Comparison of ENCODE assay signal across 27 cellular contexts in genomic region chr17:39715375-39716072, GRCh38. TPM values are rescaled to one million over a fixed set of nuclear protein-coding genes. Genes with fewer than 3 reads are reported as not detected.
DNase-seq lines count a peak whose midpoint lies in the region; ATAC-seq, FAIRE-seq and TF ChIP-seq lines count a peak whose summit lies in the region.
"Had no signal": no experiment of that assay in that cellular context is flagged by ENCODE, and none has a peak within 500 bp of the region (broad histone marks: within the 10 kb centered on the region; RNA-seq: fewer than 3 reads in every experiment).

No MANE protein-coding gene starts in this region.

- H3K27ac Mint-ChIP-seq in neural progenitor cell = no peak overlapping the region
- H3K27ac Mint-ChIP-seq: activated CD4-positive, alpha-beta T cell treated with anti-CD3 and anti-CD28 coated beads, Interleukin-2, amount 10 ng/mL, durations not matched to agents 7 days and 5 days; activated T-helper 1 cell treated with anti-CD3 and anti-CD28 coated beads, Interleukin-12 subunit alpha, Interleukin-12 subunit beta, Interleukin-2, Interleukin-4 antibody, amounts not matched to agents 30 ng/mL and 10 ng/mL and 1 ng/mL, durations not matched to agents 14 hours and 24 hours and 36 hours; dendritic cell treated with granulocyte-macrophage colony-stimulating factor and Interleukin-4, amounts not matched to agents 40 ng/mL and 50 ng/mL, for 4 days had no signal

- H3K4me1 ChIP-seq in A549 = no peaks in the 10 kb centered on the region
- H3K4me1 ChIP-seq in colonic mucosa = peaks cover 8% of the 10 kb centered on the region
- H3K4me1 ChIP-seq in neural progenitor cell = no peaks in the 10 kb centered on the region
- H3K4me1 ChIP-seq: BE2C, Caco-2, uterus had no signal

- no peaks in the 10 kb centered on the region for H3K4me1 Mint-ChIP-seq in neural progenitor cell
- H3K4me1 Mint-ChIP-seq: activated CD4-positive, alpha-beta T cell treated with anti-CD3 and anti-CD28 coated beads, Interleukin-2, amount 10 ng/mL, durations not matched to agents 7 days and 5 days had no signal

- no peaks in the 10 kb centered on the region for H3K27me3 ChIP-seq in colonic mucosa
- H3K27me3 ChIP-seq in neural progenitor cell = no peaks in the 10 kb centered on the region
- H3K27me3 ChIP-seq: uterus had no signal

- peak; percentile 13 to 16; a peak in 2 of 6 replicates for ATAC-seq in A549
- ATAC-seq in GM21717 (IDR thresholded peaks at IDR 0.05; ENCODE audit: unreplicated experiment) = no peak

- H3K27ac ChIP-seq in A549 (no peak overlapping the region), colonic mucosa (peak overlapping the region; percentile 86), neural progenitor cell (no peak overlapping the region)
- H3K27ac ChIP-seq: uterus, WERI-Rb-1 had no signal

- H3K36me3 ChIP-seq in colonic mucosa (no peaks in the 10 kb centered on the region), neural progenitor cell (no peaks in the 10 kb centered on the region)
- H3K36me3 ChIP-seq: BE2C, uterus, WERI-Rb-1 had no signal

- TF ChIP-seq CTCF in A549 (IDR thresholded peaks at IDR 0.05) (no peak), colonic mucosa (IDR thresholded peaks at IDR 0.05) (no peak), neural progenitor cell (IDR thresholded peaks at IDR 0.05) (no peak)

- no peak overlapping the region for H2AFZ ChIP-seq in neural progenitor cell (replicated peaks)

- TF ChIP-seq POLR2A in A549 (IDR thresholded peaks at IDR 0.05; ENCODE audit: low read length) = no peak

- no peak for FAIRE-seq in A549 (lab: Jason Lieb, UNC)
- FAIRE-seq: endometrium, kidney, small intestine had no signal

- peaks cover 6% of the 10 kb centered on the region for H4K20me1 ChIP-seq in neural progenitor cell (ENCODE audit: low read depth)

- H3K9me3 Mint-ChIP-seq in neural progenitor cell = no peaks in the 10 kb centered on the region
- H3K9me3 Mint-ChIP-seq: activated CD4-positive, alpha-beta T cell treated with anti-CD3 and anti-CD28 coated beads, Interleukin-2, amount 10 ng/mL, durations not matched to agents 7 days and 5 days; activated T-helper 1 cell treated with anti-CD3 and anti-CD28 coated beads, Interleukin-12 subunit alpha, Interleukin-12 subunit beta, Interleukin-2, Interleukin-4 antibody, amounts not matched to agents 30 ng/mL and 10 ng/mL and 1 ng/mL, durations not matched to agents 14 hours and 24 hours and 36 hours; dendritic cell treated with granulocyte-macrophage colony-stimulating factor and Interleukin-4, amounts not matched to agents 40 ng/mL and 50 ng/mL, for 4 days had no signal

- H3K4me3 ChIP-seq in A549 (no peak overlapping the region), colonic mucosa (no peak overlapping the region), neural progenitor cell (no peak overlapping the region)
- H3K4me3 ChIP-seq: uterus had no signal

- 92% methylated on average over 18 of the region's 18 CpGs for WGBS in A549 (ENCODE audit: missing lambda C conversion rate)

- no peak for TF ChIP-seq RAD21 in A549 (conservative IDR thresholded peaks at IDR 0.05 in 1 of 2, IDR thresholded peaks at IDR 0.05 in 1 of 2)

- intact Hi-C loops in colonic mucosa (cut with DNase I) = no loop called here

- no peaks in the 10 kb centered on the region for H3F3A ChIP-seq in neural progenitor cell (ENCODE audit: low read depth)

- H3K36me3 Mint-ChIP-seq in neural progenitor cell = peaks cover 22% of the 10 kb centered on the region

- CTCF ChIA-PET in A549 (lab: Yijun Ruan, JAX) = interaction anchor here (0.7 to 4.2 kb wide), 9 partner anchors 10 to 110 kb away, joined by 3 to 46 read pairs (median 4); partner anchors contain the start of genes ERBB2, MIEN1 and PNMT

- H3K4me2 ChIP-seq in A549 = no peak overlapping the region
- no peak overlapping the region for H3K4me2 ChIP-seq in neural progenitor cell

- H3K27me3 Mint-ChIP-seq in neural progenitor cell (ENCODE audit: insufficient read depth, low read depth) = peaks cover 3% of the 10 kb centered on the region
- H3K27me3 Mint-ChIP-seq: activated CD4-positive, alpha-beta T cell treated with anti-CD3 and anti-CD28 coated beads, Interleukin-2, amount 10 ng/mL, durations not matched to agents 7 days and 5 days; dendritic cell treated with granulocyte-macrophage colony-stimulating factor and Interleukin-4, amounts not matched to agents 40 ng/mL and 50 ng/mL, for 4 days had no signal

- peak overlapping the region; percentile 35 for H3K4me3 Mint-ChIP-seq in neural progenitor cell
- H3K4me3 Mint-ChIP-seq: activated CD4-positive, alpha-beta T cell treated with anti-CD3 and anti-CD28 coated beads, Interleukin-2, amount 10 ng/mL, durations not matched to agents 7 days and 5 days; activated T-helper 1 cell treated with anti-CD3 and anti-CD28 coated beads, Interleukin-12 subunit alpha, Interleukin-12 subunit beta, Interleukin-2, Interleukin-4 antibody, amounts not matched to agents 30 ng/mL and 10 ng/mL and 1 ng/mL, durations not matched to agents 14 hours and 24 hours and 36 hours; dendritic cell treated with granulocyte-macrophage colony-stimulating factor and Interleukin-4, amounts not matched to agents 40 ng/mL and 50 ng/mL, for 4 days had no signal

- H3K79me2 ChIP-seq in neural progenitor cell (ENCODE audit: low read depth) = no peaks in the 10 kb centered on the region

- H3K9ac ChIP-seq in colonic mucosa (ENCODE audit: low read depth in 2 of 2, low read length in 2 of 2) = peak overlapping the region; percentile 68 to 92
- no peak overlapping the region for H3K9ac ChIP-seq in neural progenitor cell

- POLR2A ChIA-PET in A549 (lab: Yijun Ruan, JAX) = no interaction called here

- DNase-seq in A549 (ENCODE audit: low read depth in 1 of 2, low spot score in 1 of 2) (no peak), colonic mucosa (no peak), neural progenitor cell (ENCODE audit: low spot score) (no peak), glomerular visceral epithelial cell (ENCODE audit: extremely low spot score) (no peak), COLO829 (ENCODE audit: low spot score) (no peak)
- DNase-seq: activated CD4-positive, alpha-beta T cell treated with anti-CD3 and anti-CD28 coated beads, Interleukin-2, amount 10 ng/mL, durations not matched to agents 7 days and 5 days; activated naive CD4-positive, alpha-beta T cell treated with anti-CD3 and anti-CD28 coated beads, Interleukin-2, amount 50 U/mL, for 16 hours; amygdala; BE2C; Caco-2; DND-41; glutamatergic neuron; GOT3; NCI-H1436; NCI-H446 treated with DMSO at 0.1 percent for 48 hours; small intestine; stimulated activated CD4-positive, alpha-beta T cell treated with anti-CD3 and anti-CD28 coated beads, Interleukin-2, amount 100 ng/mL, for 24 hours; substantia nigra; uterus; WERI-Rb-1 had no signal

- no peak for TF ChIP-seq EP300 in A549 (IDR thresholded peaks at IDR 0.05)

- H3K9me3 ChIP-seq in A549 = no peaks in the 10 kb centered on the region
- no peaks in the 10 kb centered on the region for H3K9me3 ChIP-seq in colonic mucosa
- H3K9me3 ChIP-seq in neural progenitor cell (ENCODE audit: low read depth) = no peaks in the 10 kb centered on the region
- H3K9me3 ChIP-seq: BE2C, Caco-2, uterus had no signal

TF ChIP-seq in A549, 52 proteins besides CTCF, POLR2A, EP300 and RAD21 (continues in another document):
- TF ChIP-seq NFE2L2 (conservative IDR thresholded peaks at IDR 0.05; ENCODE audit: low read length) (no peak), HOXB13 (CRISPR knock-in tag; IDR thresholded peaks at IDR 0.05; ENCODE audit: low read depth) (no peak)

RNA-seq across cellular contexts. Expression of gene MIEN1, which starts 14.8 kb away (rescaled TPM):
- 63.9 and 111 TPM in 2 replicates for polyA plus RNA-seq in A549 (2011; rRNA removed)
- 101 and 102 TPM in 2 replicates for polyA plus RNA-seq in A549 (2012; cell fraction: cytosol; rRNA removed)
- polyA plus RNA-seq in A549 (2012; cell fraction: nucleus; rRNA removed) = 36.5 and 53.9 TPM in 2 replicates
- 73.2 to 86.5 TPM (median 85.5 TPM) in 3 replicates for polyA plus RNA-seq in A549 (2017; fragmentation: RNase III; extraction: RNeasy Plus Mini Kit Qiagen cat#74134 plus additional on column Dnase treatment)
- polyA minus RNA-seq in A549 (2011; rRNA and poly(A)+ RNA removed) = 40.9 and 46.7 TPM in 2 replicates
- total RNA-seq in colonic mucosa = 100 to 1,000 TPM in 1 of 2 donors, 10 to 100 TPM in 1; 74.1 to 103 TPM
- 20.1 and 27.6 TPM in 2 replicates for total RNA-seq in neural progenitor cell (ENCODE audit: low replicate concordance)

RNA-seq across cellular contexts. Expression of gene ERBB2, which starts 15.7 kb away (rescaled TPM):
- 22.4 and 34.8 TPM in 2 replicates for polyA plus RNA-seq in A549 (2011; rRNA removed)
- polyA plus RNA-seq in A549 (2012; cell fraction: cytosol; rRNA removed) = 18.9 and 24.0 TPM in 2 replicates
- polyA plus RNA-seq in A549 (2012; cell fraction: nucleus; rRNA removed) = 55.4 and 64.4 TPM in 2 replicates
- polyA plus RNA-seq in A549 (2017; fragmentation: RNase III; extraction: RNeasy Plus Mini Kit Qiagen cat#74134 plus additional on column Dnase treatment) = 28.6 to 32.4 TPM (median 32.0 TPM) in 3 replicates
- 74.9 and 108 TPM in 2 replicates for polyA minus RNA-seq in A549 (2011; rRNA and poly(A)+ RNA removed)
- total RNA-seq in colonic mucosa = 100 to 1,000 TPM; 153 to 174 TPM
- 75.2 and 116 TPM in 2 replicates for total RNA-seq in neural progenitor cell (ENCODE audit: low replicate concordance)

RNA-seq across cellular contexts. Expression of gene GRB7, which starts 22.2 kb away (rescaled TPM):
- polyA plus RNA-seq in A549 (2011; rRNA removed) = 5.9 and 8.6 TPM in 2 replicates
- 4.5 and 5.5 TPM in 2 replicates for polyA plus RNA-seq in A549 (2012; cell fraction: cytosol; rRNA removed)
- 22.5 and 23.6 TPM in 2 replicates for polyA plus RNA-seq in A549 (2012; cell fraction: nucleus; rRNA removed)
- polyA plus RNA-seq in A549 (2017; fragmentation: RNase III; extraction: RNeasy Plus Mini Kit Qiagen cat#74134 plus additional on column Dnase treatment) = 5.0 to 10.7 TPM (median 10.1 TPM) in 3 replicates
- polyA minus RNA-seq in A549 (2011; rRNA and poly(A)+ RNA removed) = 13.1 and 15.9 TPM in 2 replicates
- 10 to 100 TPM; 22.4 to 40.9 TPM for total RNA-seq in colonic mucosa
- total RNA-seq in neural progenitor cell (ENCODE audit: low replicate concordance) = 6.0 and 8.0 TPM in 2 replicates
- total RNA-seq: myocyte had no signal

RNA-seq across cellular contexts. Expression of gene PGAP3, which starts 27.7 kb away (rescaled TPM):
- polyA plus RNA-seq in A549 (2011; rRNA removed) (8.5 and 10.6 TPM in 2 replicates), A549 (2017; fragmentation: RNase III; extraction: RNeasy Plus Mini Kit Qiagen cat#74134 plus additional on column Dnase treatment) (6.2 to 8.0 TPM (median 7.3 TPM) in 3 replicates)
- 8.7 and 11.2 TPM in 2 replicates for polyA plus RNA-seq in A549 (2012; cell fraction: cytosol; rRNA removed)
- polyA plus RNA-seq in A549 (2012; cell fraction: nucleus; rRNA removed) = 45.5 and 48.0 TPM in 2 replicates
- polyA minus RNA-seq in A549 (2011; rRNA and poly(A)+ RNA removed) = 15.5 and 18.5 TPM in 2 replicates
- total RNA-seq in colonic mucosa (10 to 100 TPM; 37.3 to 42.0 TPM), neural progenitor cell (ENCODE audit: low replicate concordance) (6.6 and 26.1 TPM in 2 replicates)

RNA-seq across cellular contexts. Expression of gene PNMT, which starts 47.3 kb away (rescaled TPM):
- polyA plus RNA-seq in A549 (2011; rRNA removed) = not detected in 2 replicates
- 0.05 and 0.16 TPM in 2 replicates for polyA plus RNA-seq in A549 (2012; cell fraction: cytosol; rRNA removed)
- 0.12 TPM in 1 of 2 replicates, not detected in the other for polyA plus RNA-seq in A549 (2012; cell fraction: nucleus; rRNA removed)
- polyA plus RNA-seq in A549 (2017; fragmentation: RNase III; extraction: RNeasy Plus Mini Kit Qiagen cat#74134 plus additional on column Dnase treatment) = 0.16 TPM in 1 of 3 replicates, not detected in the others
- polyA minus RNA-seq in A549 (2011; rRNA and poly(A)+ RNA removed) = not detected in 2 replicates
- total RNA-seq in colonic mucosa = under 1 TPM in 1 of 2 donors, not detected in 1; 0.47 TPM
- 0.28 TPM in 1 of 2 replicates, not detected in the other for total RNA-seq in neural progenitor cell (ENCODE audit: low replicate concordance)
- total RNA-seq: activated T-helper 1 cell treated with anti-CD3 and anti-CD28 coated beads, Interleukin-12 subunit alpha, Interleukin-12 subunit beta, Interleukin-2, Interleukin-4 antibody, amounts not matched to agents 30 ng/mL and 10 ng/mL and 1 ng/mL, durations not matched to agents 14 hours and 24 hours and 36 hours; Caco-2; OCI-LY7 had no signal
